16 cellular contexts compared by ENCODE assay signal in genomic region chr2:173986805-173987204, GRCh38. TPM values are rescaled to one million over a fixed set of nuclear protein-coding genes. Genes with fewer than 3 reads are reported as not detected.
DNase-seq lines count a peak whose midpoint lies in the region; ATAC-seq and TF ChIP-seq lines count a peak whose summit lies in the region.
"Had no signal": no experiment of that assay in that cellular context is flagged by ENCODE, and none has a peak within 500 bp of the region (broad histone marks: within the 10 kb centered on the region; RNA-seq: fewer than 3 reads in every experiment).

No MANE protein-coding gene starts in this region.

- peak overlapping the region; percentile 7 to 87 (median 46) for H3K27ac ChIP-seq in heart right ventricle
- H3K27ac ChIP-seq in prostate gland: peak overlapping the region; percentile 66 to 67
- H3K27ac ChIP-seq: pancreas had no signal

- H3K4me3 Mint-ChIP-seq in nephron progenitor cell: no peak overlapping the region
- H3K4me3 Mint-ChIP-seq: activated naive CD8-positive, alpha-beta T cell treated with anti-CD3 and anti-CD28 coated beads, Interleukin-2, amount 50 U/mL, for 24 hours; T-cell had no signal

- WGBS in heart right ventricle, 2 donors: 64 to 70% methylated on average over 2 of the region's 2 CpGs
- WGBS in prostate gland: 18% methylated on average over 2 of the region's 2 CpGs

- no peaks in the 10 kb centered on the region for H3K9me3 Mint-ChIP-seq in nephron progenitor cell
- H3K9me3 Mint-ChIP-seq: activated naive CD8-positive, alpha-beta T cell treated with anti-CD3 and anti-CD28 coated beads, Interleukin-2, amount 50 U/mL, for 24 hours; T-cell had no signal

- H3K36me3 ChIP-seq in heart right ventricle (no peaks in the 10 kb centered on the region), prostate gland (no peaks in the 10 kb centered on the region)
- H3K36me3 ChIP-seq: pancreas had no signal

- H3K27me3 ChIP-seq in heart right ventricle (no peaks in the 10 kb centered on the region), prostate gland (replicated peaks; ENCODE audit: insufficient read depth) (no peaks in the 10 kb centered on the region)
- H3K27me3 ChIP-seq: pancreas had no signal

- no peaks in the 10 kb centered on the region for H3K36me3 Mint-ChIP-seq in nephron progenitor cell (ENCODE audit: low read depth)
- H3K36me3 Mint-ChIP-seq: T-cell had no signal

- no peak overlapping the region for H3K27ac Mint-ChIP-seq in nephron progenitor cell
- H3K27ac Mint-ChIP-seq: activated naive CD8-positive, alpha-beta T cell treated with anti-CD3 and anti-CD28 coated beads, Interleukin-2, amount 50 U/mL, for 24 hours; T-cell had no signal

- peaks cover 11% of the 10 kb centered on the region for H3K4me1 Mint-ChIP-seq in nephron progenitor cell

- no peak for DNase-seq in Right ventricle myocardium inferior (ENCODE audit: missing footprints)
- no peak for DNase-seq in cardiac septum (ENCODE audit: low spot score)
- DNase-seq in heart right ventricle: peak in 1 of 2 donors; percentile 61
- no peak for DNase-seq in prostate gland (ENCODE audit: low spot score)
- no peak for DNase-seq in nephron progenitor cell
- DNase-seq in NCI-H226: no peak
- no peak for DNase-seq in posterior vena cava (ENCODE audit: low spot score)
- no peak for DNase-seq in T1000 (lab: John Stamatoyannopoulos, UW)
- DNase-seq: activated CD4-positive, alpha-beta T cell treated with anti-CD3 and anti-CD28 coated beads for 1 hour; activated naive CD8-positive, alpha-beta T cell treated with anti-CD3 and anti-CD28 coated beads, Interleukin-2, amount 50 U/mL, for 24 hours; activated T-cell treated with anti-CD3 and anti-CD28 coated beads for 4 hours; GF-D8; NCI-H1436 treated with DMSO at 0.1 percent for 48 hours; NCI-H510A treated with DMSO at 0.1 percent for 48 hours; pancreas; T-cell had no signal

- TF ChIP-seq POLR2A in prostate gland (IDR thresholded peaks at IDR 0.05): no peak

- peak; percentile 62 for ATAC-seq in Right ventricle myocardium inferior
- peak in 7 of 8 donors; percentile 23 to 68 (median 38) for ATAC-seq in heart right ventricle
- ATAC-seq: activated naive CD8-positive, alpha-beta T cell treated with anti-CD3 and anti-CD28 coated beads, Interleukin-2, amount 50 U/mL, for 24 hours; pancreas; T-cell had no signal

- H3K9me3 ChIP-seq in heart right ventricle (no peaks in the 10 kb centered on the region), prostate gland (no peaks in the 10 kb centered on the region)
- H3K9me3 ChIP-seq: pancreas had no signal

- intact Hi-C loops in Right ventricle myocardium inferior (cut with DNase I): loop anchor here (1.0 to 5.0 kb wide), 2 partner anchors 26 to 40 kb away; no protein-coding TSS in a partner anchor
- intact Hi-C loops in cardiac septum (cut with DNase I): no loop called here
- intact Hi-C loops in heart right ventricle (cut with DNase I): loop anchor here in 1 of 10 donors (5.0 kb wide), 1 partner anchor 40 kb away; no protein-coding TSS in a partner anchor
- intact Hi-C loops in prostate gland (cut with DNase I): loop anchor here (5.0 kb wide), 1 partner anchor 35 kb away; no protein-coding TSS in a partner anchor
- intact Hi-C loops in posterior vena cava (cut with DNase I): loop anchor here in 1 of 2 donors (10.0 kb wide), 1 partner anchor 48 kb away; no protein-coding TSS in a partner anchor

- H3K4me1 ChIP-seq in heart right ventricle (peaks cover 22 to 93% (median 67%) of the 10 kb centered on the region in 9 donors), prostate gland (replicated peaks) (peaks cover 10% of the 10 kb centered on the region)

- peaks cover 14% of the 10 kb centered on the region for H3K27me3 Mint-ChIP-seq in nephron progenitor cell (ENCODE audit: low read depth, poor library complexity)
- H3K27me3 Mint-ChIP-seq: activated naive CD8-positive, alpha-beta T cell treated with anti-CD3 and anti-CD28 coated beads, Interleukin-2, amount 50 U/mL, for 24 hours had no signal

- TF ChIP-seq CTCF in heart right ventricle (IDR thresholded peaks at IDR 0.05) (no peak), prostate gland (IDR thresholded peaks at IDR 0.05) (no peak), nephron progenitor cell (IDR thresholded peaks at IDR 0.05) (no peak)

- H3K4me3 ChIP-seq in heart right ventricle: no peak overlapping the region
- no peak overlapping the region for H3K4me3 ChIP-seq in prostate gland
- H3K4me3 ChIP-seq: pancreas had no signal

RNA-seq across cellular contexts. Expression of gene SP3, which starts 21.6 kb away (rescaled TPM):
- total RNA-seq in Right ventricle myocardium inferior (41.2 TPM), cardiac septum (45.4 TPM), heart right ventricle (10 to 100 TPM; 36.4 to 45.7 (median 41.0) TPM), prostate gland (100 to 1,000 TPM; 145 to 166 TPM), posterior vena cava (10 to 100 TPM; 70.2 to 73.6 TPM)
- polyA plus RNA-seq in heart right ventricle: 10 to 100 TPM in 1 of 2 donors, 1 to 10 TPM in 1; 8.6 to 11.6 TPM
